ENCODE assay signal across 20 cellular contexts in the genomic region with DNA sequence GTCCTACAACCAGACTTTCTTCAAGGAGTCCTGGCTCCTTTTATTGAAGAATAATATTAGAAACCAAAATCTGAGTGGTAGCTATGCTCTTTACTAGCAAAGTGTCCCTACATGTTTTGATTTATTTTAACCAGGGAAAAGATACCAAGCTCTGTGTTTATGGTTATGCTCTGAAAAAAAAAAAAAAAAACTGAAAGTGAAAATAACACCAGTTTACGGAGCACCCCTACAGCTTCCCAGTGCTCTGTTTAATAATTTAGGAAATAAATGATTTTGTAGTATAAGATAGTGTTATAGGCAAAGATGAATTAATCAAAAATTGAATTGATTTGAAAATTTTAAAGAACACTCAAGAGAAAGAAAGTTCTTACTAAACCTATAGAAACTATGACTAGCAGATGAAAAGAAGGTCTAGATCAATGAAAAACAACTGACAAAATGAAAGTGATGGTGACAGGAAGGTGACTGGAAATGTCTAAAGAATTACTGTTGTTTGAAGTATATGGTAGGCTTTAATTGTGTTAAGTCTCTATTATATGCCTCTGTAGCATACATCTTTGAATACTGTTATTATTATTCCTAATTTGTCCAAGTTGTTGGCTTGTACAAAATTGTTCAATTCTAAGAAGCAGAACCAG.
A peak's percentile ranks its signal among the peaks of the same experiment; 100 is the strongest.
DNase-seq lines count a peak whose midpoint lies in the region; ATAC-seq, FAIRE-seq and TF ChIP-seq lines count a peak whose summit lies in the region.
"Had no signal": no experiment of that assay in that cellular context is flagged by ENCODE, and none has a peak within 500 bp of the region (broad histone marks: within the 10 kb centered on the region; RNA-seq: fewer than 3 reads in every experiment).

No MANE protein-coding gene starts in this region.

- intact Hi-C loops in heart left ventricle (cut with DNase I) = no loop called here

- H3K27me3 ChIP-seq in OCI-LY1 (ENCODE audit: insufficient read depth, low read length) (no peaks in the 10 kb centered on the region), keratinocyte (ENCODE audit: control insufficient read depth, extremely low read depth, insufficient read depth, low read length) (no peaks in the 10 kb centered on the region), heart left ventricle (no peaks in the 10 kb centered on the region)

- H3K36me3 ChIP-seq in OCI-LY1 (ENCODE audit: insufficient read depth, low read length) (no peaks in the 10 kb centered on the region; the same call in 1 of the 2 replicates), keratinocyte (ENCODE audit: control insufficient read depth in 2 of 2, extremely low read depth in 1 of 2, insufficient read depth in 2 of 2, low read length in 2 of 2) (no peaks in the 10 kb centered on the region), heart left ventricle (no peaks in the 10 kb centered on the region)

- no peaks in the 10 kb centered on the region for H4K20me1 ChIP-seq in OCI-LY1 (ENCODE audit: insufficient read depth, low read length)
- H4K20me1 ChIP-seq in keratinocyte (ENCODE audit: control insufficient read depth, extremely low read depth, insufficient read depth, low read length) = no peaks in the 10 kb centered on the region

- WGBS in heart left ventricle, 4 donors = 88 to 95% (median 91%) methylated on average over 1 of the region's 1 CpG

- ATAC-seq in HG02798 (IDR thresholded peaks at IDR 0.05; ENCODE audit: poor library complexity, unreplicated experiment) = peak; percentile 42
- ATAC-seq in heart left ventricle = no peak
- no peak for ATAC-seq in GM21360 (IDR thresholded peaks at IDR 0.05; ENCODE audit: unreplicated experiment)

- no peaks in the 10 kb centered on the region for H3K9me3 ChIP-seq in OCI-LY1 (ENCODE audit: low read length)
- no peaks in the 10 kb centered on the region for H3K9me3 ChIP-seq in keratinocyte (ENCODE audit: control insufficient read depth, low read depth, low read length)
- peaks cover 0 to 11% (median 6%) of the 10 kb centered on the region in 12 donors for H3K9me3 ChIP-seq in heart left ventricle

- TF ChIP-seq CTCF in OCI-LY1 (IDR thresholded peaks at IDR 0.05; ENCODE audit: low read length) (no peak), keratinocyte (optimal IDR thresholded peaks at IDR 0.05 in 1 of 3, IDR thresholded peaks at IDR 0.05 in 1 of 3, conservative IDR thresholded peaks at IDR 0.05 in 1 of 3; ENCODE audit: extremely low read depth in 1 of 3, insufficient read depth in 2 of 3, low read length in 3 of 3) (no peak), heart left ventricle (IDR thresholded peaks at IDR 0.05) (no peak)

- H3K27ac ChIP-seq in OCI-LY1 (ENCODE audit: low read depth, low read length, poor library complexity, severe bottlenecking) = no peak overlapping the region
- H3K27ac ChIP-seq in keratinocyte (ENCODE audit: control insufficient read depth, insufficient read depth, low read length) = no peak overlapping the region
- H3K27ac ChIP-seq in heart left ventricle = no peak overlapping the region
- H3K27ac ChIP-seq: RWPE1 had no signal

- H3K4me3 ChIP-seq in OCI-LY1 (ENCODE audit: low read depth, low read length, poor library complexity, severe bottlenecking) = peak overlapping the region; percentile 27
- H3K4me3 ChIP-seq in keratinocyte (ENCODE audit: control insufficient read depth in 2 of 3, extremely low read depth in 1 of 3, insufficient read depth in 2 of 3, low read depth in 1 of 3, low read length in 3 of 3) = no peak overlapping the region
- no peak overlapping the region for H3K4me3 ChIP-seq in heart left ventricle

- H3K79me2 ChIP-seq in OCI-LY1 (ENCODE audit: insufficient read depth, low read length) = no peaks in the 10 kb centered on the region
- H3K79me2 ChIP-seq in keratinocyte (ENCODE audit: control insufficient read depth, insufficient read depth, low read length) = no peaks in the 10 kb centered on the region

- H3F3A ChIP-seq in OCI-LY1 (ENCODE audit: insufficient read depth, low read length) = no peaks in the 10 kb centered on the region

- peak overlapping the region; percentile 50 for H3K4me2 ChIP-seq in OCI-LY1 (ENCODE audit: low read length)
- no peak overlapping the region for H3K4me2 ChIP-seq in keratinocyte (ENCODE audit: control insufficient read depth, extremely low read depth, insufficient read depth, low read depth, low read length)

- peak overlapping the region; percentile 97 for H2AFZ ChIP-seq in OCI-LY1 (ENCODE audit: low read length)
- H2AFZ ChIP-seq in keratinocyte (ENCODE audit: control insufficient read depth, low read length) = peak overlapping the region; percentile 53

- no peaks in the 10 kb centered on the region for H3K9me1 ChIP-seq in keratinocyte (ENCODE audit: control insufficient read depth, extremely low read depth, insufficient read depth, low read length)

- H3K9ac ChIP-seq in OCI-LY1 (ENCODE audit: low read length) (no peak overlapping the region), keratinocyte (ENCODE audit: control insufficient read depth, extremely low read depth, insufficient read depth, low read length) (no peak overlapping the region)

- H3K9me2 ChIP-seq in OCI-LY1 (ENCODE audit: low read depth, low read length) = no peaks in the 10 kb centered on the region

- dilution Hi-C loops in keratinocyte (cut with MboI; ENCODE audit: extremely low pct_ligation_motif_present, low sequenced_read_pairs) = no loop called here

- no peak for TF ChIP-seq POLR2A in heart left ventricle (IDR thresholded peaks at IDR 0.05)

- FAIRE-seq in keratinocyte (lab: Jason Lieb, UNC) = no peak
- FAIRE-seq: A204.1 had no signal

- H3K4me1 ChIP-seq in OCI-LY1 (ENCODE audit: insufficient read depth, low read length, severe bottlenecking) = peaks cover 14% of the 10 kb centered on the region
- H3K4me1 ChIP-seq in keratinocyte (ENCODE audit: control insufficient read depth, extremely low read depth, insufficient read depth, low read length) = no peaks in the 10 kb centered on the region
- H3K4me1 ChIP-seq in heart left ventricle = no peaks in the 10 kb centered on the region

- peak; percentile 7 for DNase-seq in ELR (ENCODE audit: low read depth)
- no peak for DNase-seq in keratinocyte (ENCODE audit: low read depth, low spot score)
- no peak for DNase-seq in heart left ventricle
- no peak for DNase-seq in NCI-H1417 (lab: John Stamatoyannopoulos, UW)
- DNase-seq: CD4-positive, CD25-positive, alpha-beta regulatory T cell; COR-L47; DMS79 treated with DMSO at 0.1 percent for 48 hours; H7; KBM-7; NCI-H1417 treated with DMSO at 0.1 percent for 48 hours; NCI-H187; NCI-H446; NCI-H526; SIG-M5; T1000 had no signal
